ENCODE assay signal across 9 cellular contexts in genomic region chr10:104350146-104350635, GRCh38. TPM values are rescaled to one million over a fixed set of nuclear protein-coding genes. Genes with fewer than 3 reads are reported as not detected.
DNase-seq lines count a peak whose midpoint lies in the region; ATAC-seq and TF ChIP-seq lines count a peak whose summit lies in the region.
"Had no signal": no experiment of that assay in that cellular context is flagged by ENCODE, and none has a peak within 500 bp of the region (broad histone marks: within the 10 kb centered on the region; RNA-seq: fewer than 3 reads in every experiment).

No MANE protein-coding gene starts in this region.

- H3K4me1 ChIP-seq in gastrocnemius medialis = peaks cover 11 to 22% of the 10 kb centered on the region in 2 donors

- peaks cover 2% of the 10 kb centered on the region for H3K27me3 Mint-ChIP-seq in activated CD8-positive, alpha-beta T cell treated with anti-CD3 and anti-CD28 coated beads for 36 hours
- H3K27me3 Mint-ChIP-seq in endothelial cell (ENCODE audit: unreplicated experiment) = peaks cover 4% of the 10 kb centered on the region

- POLR2A ChIA-PET in activated CD8-positive, alpha-beta T cell treated with anti-CD3 and anti-CD28 coated beads for 36 hours (lab: Charles Lee) = interaction anchor here (1.0 to 3.8 kb wide), 9 partner anchors 9 to 72 kb away, joined by 3 to 14 read pairs (median 5); partner anchors contain the start of gene ITPRIP

- peak; percentile 51 for ATAC-seq in GM18502 (IDR thresholded peaks at IDR 0.05; ENCODE audit: poor library complexity, unreplicated experiment)
- peak; percentile 44 for ATAC-seq in HG02870 (IDR thresholded peaks at IDR 0.05; ENCODE audit: unreplicated experiment)
- peak; percentile 58 for ATAC-seq in activated CD8-positive, alpha-beta T cell treated with anti-CD3 and anti-CD28 coated beads for 36 hours
- ATAC-seq in left cardiac atrium = peak; percentile 67 to 75
- peak; percentile 82 to 85 for ATAC-seq in gastrocnemius medialis

- peak; percentile 65 for TF ChIP-seq CTCF in activated CD8-positive, alpha-beta T cell treated with anti-CD3 and anti-CD28 coated beads for 36 hours (IDR thresholded peaks at IDR 0.05)
- TF ChIP-seq CTCF in gastrocnemius medialis (IDR thresholded peaks at IDR 0.05 in 4 of 5, conservative IDR thresholded peaks at IDR 0.05 in 1 of 5) (peak; percentile 58 to 75 (median 72)), endothelial cell (IDR thresholded peaks at IDR 0.05; ENCODE audit: unreplicated experiment) (no peak)

- H3K27ac Mint-ChIP-seq in activated CD8-positive, alpha-beta T cell treated with anti-CD3 and anti-CD28 coated beads for 36 hours = no peak overlapping the region
- no peak overlapping the region for H3K27ac Mint-ChIP-seq in endothelial cell (ENCODE audit: unreplicated experiment)

- H3K27me3 ChIP-seq in gastrocnemius medialis = no peaks in the 10 kb centered on the region
- H3K27me3 ChIP-seq: SJSA1 had no signal

- in situ Hi-C loops in gastrocnemius medialis (cut with MboI; ENCODE audit: low sequenced_read_pairs in 4 of 4) = no loop called here

- H3K36me3 ChIP-seq in gastrocnemius medialis = no peaks in the 10 kb centered on the region
- H3K36me3 ChIP-seq: SJSA1 had no signal

- CTCF ChIA-PET in activated CD8-positive, alpha-beta T cell treated with anti-CD3 and anti-CD28 coated beads for 36 hours (lab: Charles Lee) = interaction anchor here (1.0 to 10.5 kb wide), 21 partner anchors 9 to 272 kb away, joined by 3 to 234 read pairs (median 13); partner anchors contain the start of genes GSTO2 and ITPRIP

- no peaks in the 10 kb centered on the region for H3K36me3 Mint-ChIP-seq in activated CD8-positive, alpha-beta T cell treated with anti-CD3 and anti-CD28 coated beads for 36 hours (ENCODE audit: low read depth)
- H3K36me3 Mint-ChIP-seq in endothelial cell (ENCODE audit: low read depth, unreplicated experiment) = no peaks in the 10 kb centered on the region

- TF ChIP-seq POLR2A in gastrocnemius medialis (IDR thresholded peaks at IDR 0.05) = no peak

- H3K4me1 Mint-ChIP-seq in activated CD8-positive, alpha-beta T cell treated with anti-CD3 and anti-CD28 coated beads for 36 hours (ENCODE audit: low read depth) = peaks cover 22% of the 10 kb centered on the region
- peaks cover 9% of the 10 kb centered on the region for H3K4me1 Mint-ChIP-seq in endothelial cell (ENCODE audit: unreplicated experiment)

- H3K9me3 Mint-ChIP-seq in activated CD8-positive, alpha-beta T cell treated with anti-CD3 and anti-CD28 coated beads for 36 hours = peaks cover 3% of the 10 kb centered on the region
- no peaks in the 10 kb centered on the region for H3K9me3 Mint-ChIP-seq in endothelial cell (ENCODE audit: unreplicated experiment)

- H3K27ac ChIP-seq in gastrocnemius medialis = peak overlapping the region; percentile 55 to 63 (median 60)
- H3K27ac ChIP-seq: SJSA1 had no signal

- H3K4me3 ChIP-seq in gastrocnemius medialis = peak overlapping the region in 3 of 4 donors; percentile 7 to 27 (median 9)
- H3K4me3 ChIP-seq: SJSA1 had no signal

- H3K4me3 Mint-ChIP-seq in activated CD8-positive, alpha-beta T cell treated with anti-CD3 and anti-CD28 coated beads for 36 hours = no peak overlapping the region
- H3K4me3 Mint-ChIP-seq in endothelial cell (ENCODE audit: unreplicated experiment) = no peak overlapping the region

- DNase-seq in AML-193 (lab: John Stamatoyannopoulos, UW) (peak; percentile 59 to 69), NCI-H2029 (lab: John Stamatoyannopoulos, UW) (peak; percentile 30), left cardiac atrium (no peak), gastrocnemius medialis (no peak), endothelial cell (ENCODE audit: low spot score) (no peak)
- peak; percentile 48 for DNase-seq in activated CD8-positive, alpha-beta T cell treated with anti-CD3 and anti-CD28 coated beads for 36 hours

- intact Hi-C loops in activated CD8-positive, alpha-beta T cell treated with anti-CD3 and anti-CD28 coated beads for 36 hours (cut with micrococcal nuclease) = loop anchor here (1.0 kb wide), 1 partner anchor 45 kb away; no protein-coding TSS in a partner anchor
- intact Hi-C loops in left cardiac atrium (cut with DNase I) (no loop called here), gastrocnemius medialis (cut with DNase I; ENCODE audit: low total_unique reads) (loop anchor here (1.0 kb wide), 2 partner anchors 45 to 59 kb away; no protein-coding TSS in a partner anchor)

- no peaks in the 10 kb centered on the region for H3K9me3 ChIP-seq in gastrocnemius medialis
- H3K9me3 ChIP-seq: SJSA1 had no signal

RNA-seq across cellular contexts. Expression of gene CFAP58, which starts 3.4 kb away (rescaled TPM):
- under 1 TPM; 0.27 to 0.38 TPM for total RNA-seq in activated CD8-positive, alpha-beta T cell treated with anti-CD3 and anti-CD28 coated beads for 36 hours
- total RNA-seq in left cardiac atrium (1 to 10 TPM; 2.4 to 3.8 TPM), gastrocnemius medialis (under 1 TPM in 3 of 4 donors, not detected in 1; 0.13 to 0.36 (median 0.27) TPM), endothelial cell (ENCODE audit: unreplicated experiment) (0.28 TPM)

RNA-seq across cellular contexts. Expression of gene ITPRIP, which starts 11.9 kb away (rescaled TPM):
- total RNA-seq in activated CD8-positive, alpha-beta T cell treated with anti-CD3 and anti-CD28 coated beads for 36 hours = 10 to 100 TPM; 18.3 to 18.9 TPM
- total RNA-seq in left cardiac atrium (10 to 100 TPM; 45.4 to 90.7 TPM), gastrocnemius medialis (10 to 100 TPM in 1 of 4 donors, 1 to 10 TPM in 3; 5.0 to 19.9 (median 7.9) TPM), endothelial cell (ENCODE audit: unreplicated experiment) (16.3 TPM)

Comparison
In these comparisons a context has a peak if more than half of its experiments do, and no peak if none do; other contexts are left out.
1. DNase-seq: peak in AML-193 (2 of 2), NCI-H2029 (single experiment) and activated CD8-positive, alpha-beta T cell treated with anti-CD3 and anti-CD28 coated beads for 36 hours (single experiment); none in left cardiac atrium (single experiment), gastrocnemius medialis (0 of 2) and endothelial cell (single experiment).
2. intact Hi-C loops: an anchor here in activated CD8-positive, alpha-beta T cell treated with anti-CD3 and anti-CD28 coated beads for 36 hours (1.0 kb wide) and gastrocnemius medialis (1.0 kb wide); none called in left cardiac atrium.
3. Peak in every context shown above with its lines, with median percentiles within 50 percentile points of each other: ATAC-seq.